10 cellular contexts compared by ENCODE assay signal in genomic region chr6:158205220-158205944, GRCh38. TPM values are rescaled to one million over a fixed set of nuclear protein-coding genes. Genes with fewer than 3 reads are reported as not detected.
A peak's percentile ranks its signal among the peaks of the same experiment; 100 is the strongest.
DNase-seq lines count a peak whose midpoint lies in the region; ATAC-seq and TF ChIP-seq lines count a peak whose summit lies in the region.
"Had no signal": no experiment of that assay in that cellular context is flagged by ENCODE, and none has a peak within 500 bp of the region (broad histone marks: within the 10 kb centered on the region; RNA-seq: fewer than 3 reads in every experiment).

No MANE protein-coding gene starts in this region.

- H2BK5ac ChIP-seq in mesendoderm (ENCODE audit: low read length): no peak overlapping the region

- dilution Hi-C loops in mammary epithelial cell (cut with HindIII; ENCODE audit: low sequenced_read_pairs): loop anchor here (5.0 kb wide), 1 partner anchor 58 kb away; no protein-coding TSS in a partner anchor

- no peak overlapping the region for H2BK120ac ChIP-seq in mesendoderm (ENCODE audit: low read depth, low read length)

- no peaks in the 10 kb centered on the region for H3K79me1 ChIP-seq in mesendoderm (ENCODE audit: low read length)

- in situ Hi-C loops in mammary epithelial cell (cut with MboI; ENCODE audit: low sequenced_read_pairs in 2 of 2): loop anchor here (25.0 kb wide), 2 partner anchors 482 to 782 kb away; no protein-coding TSS in a partner anchor

- H4K20me1 ChIP-seq in DND-41 (ENCODE audit: insufficient read depth, low read length): no peaks in the 10 kb centered on the region
- H4K20me1 ChIP-seq in mammary epithelial cell (ENCODE audit: insufficient read depth, low read length): no peaks in the 10 kb centered on the region

- CTCF ChIA-PET in mammary epithelial cell (lab: Charles Lee; ENCODE audit: low non-redundant PET): no interaction called here

- intact Hi-C loops in mammary epithelial cell (cut with micrococcal nuclease): no loop called here

- 87% methylated on average over 11 of the region's 12 CpGs for WGBS in mammary epithelial cell (ENCODE audit: low coverage, missing lambda C conversion rate)
- no CpG with 5 or more reads among the region's 12 CpGs for WGBS in mesendoderm (ENCODE audit: extremely low coverage, insufficient coverage, low lambda C conversion rate)

- no TSS peak for BruUV-seq in mammary epithelial cell (replicated peaks; lab: Mats Ljungman, UMichigan)

- H3K36me3 ChIP-seq in DND-41 (ENCODE audit: insufficient read depth, low read length) (no peaks in the 10 kb centered on the region), mammary epithelial cell (ENCODE audit: insufficient read depth, low read length) (no peaks in the 10 kb centered on the region), mesendoderm (ENCODE audit: control insufficient read depth, insufficient read depth, low read length) (no peaks in the 10 kb centered on the region)
- H3K36me3 ChIP-seq: ascending aorta had no signal

- H3K79me2 ChIP-seq in DND-41 (ENCODE audit: insufficient read depth, low read length) (no peaks in the 10 kb centered on the region), mammary epithelial cell (ENCODE audit: insufficient read depth, low read length) (no peaks in the 10 kb centered on the region), mesendoderm (ENCODE audit: control insufficient read depth, insufficient read depth, low read length) (no peaks in the 10 kb centered on the region)

- no peak overlapping the region for H2BK15ac ChIP-seq in mesendoderm (replicated peaks; ENCODE audit: low read depth)

- no peak overlapping the region for H3K56ac ChIP-seq in mesendoderm (ENCODE audit: low read length)

- ATAC-seq in DND-41 (ENCODE audit: insufficient read depth, low read depth): no peak
- ATAC-seq in HG02678 (IDR thresholded peaks at IDR 0.05; ENCODE audit: unreplicated experiment): no peak

- H3K9ac ChIP-seq in DND-41 (ENCODE audit: low read depth, low read length) (no peak overlapping the region), mammary epithelial cell (ENCODE audit: insufficient read depth, low read length) (no peak overlapping the region), mesendoderm (ENCODE audit: low read length) (no peak overlapping the region)

- DNase-seq in DND-41: no peak
- peak; percentile 46 for DNase-seq in HT-29 (ENCODE audit: low spot score)
- DNase-seq in mammary epithelial cell: no peak
- peak; percentile 60 for DNase-seq in mesendoderm
- no peak for DNase-seq in hepatic stellate cell (ENCODE audit: low spot score)
- DNase-seq in germinal center (ENCODE audit: low spot score): no peak
- no peak for DNase-seq in foreskin melanocyte
- DNase-seq: NCI-H2029 had no signal

- H3K18ac ChIP-seq in mesendoderm (ENCODE audit: low read length): no peak overlapping the region

- H3K27me3 ChIP-seq in DND-41 (ENCODE audit: insufficient read depth, low read length, poor library complexity): peaks cover 3% of the 10 kb centered on the region
- H3K27me3 ChIP-seq in mammary epithelial cell (ENCODE audit: insufficient read depth, low read length): no peaks in the 10 kb centered on the region
- no peaks in the 10 kb centered on the region for H3K27me3 ChIP-seq in mesendoderm (ENCODE audit: insufficient read depth, low read length, poor library complexity)
- H3K27me3 ChIP-seq: ascending aorta had no signal

- H2AFZ ChIP-seq in DND-41 (ENCODE audit: low read depth, low read length) (no peak overlapping the region), mammary epithelial cell (ENCODE audit: low read depth, low read length) (no peak overlapping the region)

- H3K4me2 ChIP-seq in DND-41 (ENCODE audit: insufficient read depth, low read length): no peak overlapping the region
- no peak overlapping the region for H3K4me2 ChIP-seq in mammary epithelial cell (ENCODE audit: insufficient read depth, low read depth, low read length)
- no peak overlapping the region for H3K4me2 ChIP-seq in mesendoderm (ENCODE audit: low read length)

- H4K5ac ChIP-seq in mesendoderm (ENCODE audit: low read length): no peak overlapping the region

- no peak overlapping the region for H4K8ac ChIP-seq in mesendoderm (ENCODE audit: low read depth, low read length)

- H3K4me1 ChIP-seq in DND-41 (ENCODE audit: insufficient read depth, low read length): no peaks in the 10 kb centered on the region
- H3K4me1 ChIP-seq in mammary epithelial cell (ENCODE audit: insufficient read depth, low read length): peaks cover 13% of the 10 kb centered on the region
- no peaks in the 10 kb centered on the region for H3K4me1 ChIP-seq in mesendoderm (ENCODE audit: control insufficient read depth, low read depth, low read length)
- H3K4me1 ChIP-seq: ascending aorta had no signal

- H2AK5ac ChIP-seq in mesendoderm (ENCODE audit: low read length): no peak overlapping the region

- no peak overlapping the region for H3K4me3 ChIP-seq in DND-41 (ENCODE audit: low read depth in 1 of 2, low read length in 2 of 2)
- no peak overlapping the region for H3K4me3 ChIP-seq in mammary epithelial cell (replicated peaks in 1 of 3; ENCODE audit: insufficient read depth in 1 of 3, low read depth in 2 of 3, low read length in 3 of 3)
- no peak overlapping the region for H3K4me3 ChIP-seq in mesendoderm (ENCODE audit: low read length)
- H3K4me3 ChIP-seq: ascending aorta had no signal

- H3K4ac ChIP-seq in mesendoderm (ENCODE audit: low read depth, low read length): no peak overlapping the region

- peak; percentile 30 for TF ChIP-seq CTCF in DND-41 (IDR thresholded peaks at IDR 0.05; ENCODE audit: borderline replicate concordance, extremely low read depth, low read length, poor library complexity, severe bottlenecking)
- peak; percentile 15 to 32 for TF ChIP-seq CTCF in mammary epithelial cell (conservative IDR thresholded peaks at IDR 0.05 in 1 of 2, IDR thresholded peaks at IDR 0.05 in 1 of 2; ENCODE audit: extremely low read depth in 1 of 2, insufficient read depth in 1 of 2, low read depth in 1 of 2, low read length in 2 of 2)

- H3K27ac ChIP-seq in DND-41 (ENCODE audit: low read length) (no peak overlapping the region), mammary epithelial cell (ENCODE audit: insufficient read depth, low read depth, low read length) (no peak overlapping the region), mesendoderm (ENCODE audit: low read depth, low read length) (no peak overlapping the region)
- H3K27ac ChIP-seq: ascending aorta had no signal

- H3K9me3 ChIP-seq in DND-41 (ENCODE audit: insufficient read depth, low read length, severe bottlenecking): no peaks in the 10 kb centered on the region
- H3K9me3 ChIP-seq in mammary epithelial cell (replicated peaks; ENCODE audit: insufficient read depth, low read length): no peaks in the 10 kb centered on the region
- H3K9me3 ChIP-seq: ascending aorta had no signal

- H3K23ac ChIP-seq in mesendoderm (ENCODE audit: low read length): no peak overlapping the region

RNA-seq across cellular contexts. Expression of gene GTF2H5, which starts 37.2 kb away (rescaled TPM):
- total RNA-seq in HT-29 (2014; rRNA removed; shearing (Covaris generic)): 1.5 and 1.8 TPM in 2 replicates
- total RNA-seq in mammary epithelial cell: 10 to 100 TPM in 1 of 2 donors, 1 to 10 TPM in 1; 4.8 to 29.1 TPM
- polyA plus RNA-seq in mammary epithelial cell: 15.1 TPM
- 10.8 TPM for polyA minus RNA-seq in mammary epithelial cell
- polyA plus RNA-seq in mesendoderm (2013, experiment 1 of 2): 21.3 TPM
- polyA plus RNA-seq in mesendoderm (2013, experiment 2 of 2): 20.4 TPM

RNA-seq across cellular contexts. Expression of gene SERAC1, which starts 37.3 kb away (rescaled TPM):
- 1.1 and 3.1 TPM in 2 replicates for total RNA-seq in HT-29 (2014; rRNA removed; shearing (Covaris generic))
- 10 to 100 TPM; 10.0 to 24.2 TPM for total RNA-seq in mammary epithelial cell
- polyA plus RNA-seq in mammary epithelial cell: 5.3 TPM
- 16.7 TPM for polyA minus RNA-seq in mammary epithelial cell
- polyA plus RNA-seq in mesendoderm (2013, experiment 1 of 2): 6.2 TPM
- 6.3 TPM for polyA plus RNA-seq in mesendoderm (2013, experiment 2 of 2)

Comparison
In these comparisons a context has a peak if more than half of its experiments do, and no peak if none do; other contexts are left out.
1. DNase-seq: peak in HT-29 (single experiment) and mesendoderm (single experiment); none in DND-41 (single experiment), mammary epithelial cell (single experiment), hepatic stellate cell (single experiment), germinal center (single experiment) and foreskin melanocyte (single experiment).